In genomic region chr6:165308926-165309731, GRCh38 we compare ENCODE assay signal across 8 cellular contexts. TPM values are rescaled to one million over a fixed set of nuclear protein-coding genes. Genes with fewer than 3 reads are reported as not detected.
DNase-seq lines count a peak whose midpoint lies in the region; ATAC-seq and TF ChIP-seq lines count a peak whose summit lies in the region.

Gene C6orf118, minus strand, starts transcription at chr6:165309605. Its CDS starts 19 bp downstream, at chr6:165309586.

- TF ChIP-seq POLR2A in uterus (IDR thresholded peaks at IDR 0.05), result no peak

- intact Hi-C loops in uterus (cut with DNase I; ENCODE audit: low total_unique reads), result no loop called here

- DNase-seq in HK-2 (ENCODE audit: unreplicated experiment) (peak; percentile 79), RPMI8226 (peak; percentile 13), uterus (peak in 1 of 2 donors; percentile 21), LoVo (ENCODE audit: low spot score) (no peak)

- TF ChIP-seq CTCF in uterus (IDR thresholded peaks at IDR 0.05), result no peak

- H3K4me1 ChIP-seq in muscle layer of colon (ENCODE audit: insufficient read depth, low read length) (no peaks in the 10 kb centered on the region), uterus (no peaks in the 10 kb centered on the region)

- H3K27me3 ChIP-seq in muscle layer of colon (ENCODE audit: control insufficient read depth in 1 of 2, insufficient read depth in 2 of 2, low read length in 2 of 2) (no peaks in the 10 kb centered on the region), uterus (no peaks in the 10 kb centered on the region)

- H3K27ac ChIP-seq in muscle layer of colon (ENCODE audit: low read depth, low read length), result no peak within 1 kb of the TSS
- H3K27ac ChIP-seq in uterus, result no peak within 1 kb of the TSS

- H3K36me3 ChIP-seq in muscle layer of colon (ENCODE audit: insufficient read depth, low read length), result no peaks in the 10 kb centered on the region
- no peaks in the 10 kb centered on the region for H3K36me3 ChIP-seq in uterus

- H3K4me3 ChIP-seq in muscle layer of colon (ENCODE audit: low read depth in 1 of 2, low read length in 2 of 2), result peak within 1 kb of the TSS; percentile 49 to 55
- peak within 1 kb of the TSS; percentile 11 to 36 for H3K4me3 ChIP-seq in uterus

- H3K9me3 ChIP-seq in muscle layer of colon (ENCODE audit: low read length) (no peaks in the 10 kb centered on the region), uterus (no peaks in the 10 kb centered on the region)

- no peak within 1 kb of the TSS for H3K9ac ChIP-seq in muscle layer of colon (ENCODE audit: low read length)

- ATAC-seq in esophagus mucosa (peak; percentile 38), GM18498 (IDR thresholded peaks at IDR 0.05; ENCODE audit: unreplicated experiment) (no peak), HG03521 (IDR thresholded peaks at IDR 0.05; ENCODE audit: unreplicated experiment) (no peak)

RNA-seq across cellular contexts. Expression of gene C6orf118, which starts in this region (rescaled TPM):
- total RNA-seq in esophagus mucosa (not detected), uterus (1 to 10 TPM in 2 of 4 donors, not detected in 2; 2.6 to 2.8 TPM)

Comparison
In these comparisons a context has a peak if more than half of its experiments do, and no peak if none do; other contexts are left out.
1. Peak in ATAC-seq in esophagus mucosa; RNA of the gene not detected or under 1 TPM.